ENCODE assay signal across 8 cellular contexts in genomic region chr2:60756097-60757087, GRCh38. TPM values are rescaled to one million over a fixed set of nuclear protein-coding genes. Genes with fewer than 3 reads are reported as not detected.
DNase-seq lines count a peak whose midpoint lies in the region; TF ChIP-seq lines count a peak whose summit lies in the region.

TSS of gene PAPOLG (plus strand) at chr2:60756268. CDS start at chr2:60756479, 211 bp downstream.

- H3K36me3 ChIP-seq in ES-I3 (ENCODE audit: insufficient read depth, low read length) (peaks cover 6% of the 10 kb centered on the region; the same call in 1 of the 2 replicates), HAP-1 (replicated peaks) (peaks cover 15% of the 10 kb centered on the region), MM.1S (replicated peaks; ENCODE audit: insufficient read depth, low read length) (peaks cover 7% of the 10 kb centered on the region; the same call in 1 of the 2 replicates), neural progenitor cell (peaks cover 19% of the 10 kb centered on the region)

- DNase-seq in HAP-1 (ENCODE audit: low spot score in 2 of 2) (peak; percentile 89 to 99), MM.1S (peak; percentile 97), SIG-M5 (lab: John Stamatoyannopoulos, UW) (peak; percentile 74), activated gamma-delta T cell (lab: John Stamatoyannopoulos, UW) (peak; percentile 76), foreskin fibroblast (peak; percentile 88 to 97), neural progenitor cell (ENCODE audit: low spot score) (peak; percentile 99), stromal cell of bone marrow (ENCODE audit: low read depth) (peak; percentile 83)

- peak within 1 kb of the TSS; percentile 99 for H3K4me3 Mint-ChIP-seq in neural progenitor cell

- H3K9ac ChIP-seq in ES-I3 (ENCODE audit: low read depth, low read length) (peak within 1 kb of the TSS; percentile 89), MM.1S (ENCODE audit: low read length) (peak within 1 kb of the TSS; percentile 79), neural progenitor cell (peak within 1 kb of the TSS; percentile 71)

- peak within 1 kb of the TSS; percentile 73 for H3K4me2 ChIP-seq in MM.1S (ENCODE audit: low read depth, low read length)
- peak within 1 kb of the TSS; percentile 87 for H3K4me2 ChIP-seq in neural progenitor cell

- H3K9me3 ChIP-seq in ES-I3 (ENCODE audit: control insufficient read depth, insufficient read depth, low read length) (no peaks in the 10 kb centered on the region), HAP-1 (no peaks in the 10 kb centered on the region), MM.1S (replicated peaks; ENCODE audit: insufficient read depth, low read length) (no peaks in the 10 kb centered on the region), neural progenitor cell (ENCODE audit: low read depth) (no peaks in the 10 kb centered on the region)

- H3K79me2 ChIP-seq in MM.1S (ENCODE audit: low read length) (peaks cover 46% of the 10 kb centered on the region), neural progenitor cell (ENCODE audit: low read depth) (peaks cover 52% of the 10 kb centered on the region)

- H3K36me3 Mint-ChIP-seq in neural progenitor cell, result peaks cover 15% of the 10 kb centered on the region

- no peaks in the 10 kb centered on the region for H3K27me3 ChIP-seq in HAP-1 (ENCODE audit: low read depth)
- H3K27me3 ChIP-seq in MM.1S (replicated peaks; ENCODE audit: insufficient read depth, low read length), result no peaks in the 10 kb centered on the region
- H3K27me3 ChIP-seq in neural progenitor cell, result no peaks in the 10 kb centered on the region

- H3K4me1 ChIP-seq in ES-I3 (ENCODE audit: insufficient read depth, low read length), result peaks cover 6% of the 10 kb centered on the region; the same call in 1 of the 2 replicates
- peaks cover 13% of the 10 kb centered on the region for H3K4me1 ChIP-seq in HAP-1
- H3K4me1 ChIP-seq in MM.1S (ENCODE audit: low read length), result no peaks in the 10 kb centered on the region
- peaks cover 11% of the 10 kb centered on the region for H3K4me1 ChIP-seq in neural progenitor cell

- H3F3A ChIP-seq in MM.1S (ENCODE audit: insufficient read depth, low read length) (no peaks in the 10 kb centered on the region), neural progenitor cell (ENCODE audit: low read depth) (peaks cover 7% of the 10 kb centered on the region)

- TF ChIP-seq CTCF in MM.1S (IDR thresholded peaks at IDR 0.05; ENCODE audit: low read length) (no peak), foreskin fibroblast (IDR thresholded peaks at IDR 0.05; ENCODE audit: low read depth, low read length) (no peak), neural progenitor cell (IDR thresholded peaks at IDR 0.05) (no peak)

- H2AFZ ChIP-seq in MM.1S (ENCODE audit: low read length), result peak within 1 kb of the TSS; percentile 99
- peak within 1 kb of the TSS; percentile 97 for H2AFZ ChIP-seq in neural progenitor cell (replicated peaks)

- H3K9me3 Mint-ChIP-seq in neural progenitor cell, result no peaks in the 10 kb centered on the region

- peaks cover 3% of the 10 kb centered on the region for H3K27me3 Mint-ChIP-seq in neural progenitor cell (ENCODE audit: insufficient read depth, low read depth)

- in situ Hi-C loops in HAP-1 (cut with MboI; ENCODE audit: low sequenced_read_pairs), result no loop called here

- peaks cover 20% of the 10 kb centered on the region for H3K4me1 Mint-ChIP-seq in neural progenitor cell

- no peaks in the 10 kb centered on the region for H4K20me1 ChIP-seq in MM.1S (ENCODE audit: insufficient read depth, low read length)
- H4K20me1 ChIP-seq in neural progenitor cell (ENCODE audit: low read depth), result peaks cover 40% of the 10 kb centered on the region

- peak within 1 kb of the TSS; percentile 73 for H3K4me3 ChIP-seq in HAP-1
- H3K4me3 ChIP-seq in MM.1S (ENCODE audit: low read length), result peak within 1 kb of the TSS; percentile 99
- H3K4me3 ChIP-seq in foreskin fibroblast (ENCODE audit: low read depth in 1 of 2, low read length in 2 of 2), result peak within 1 kb of the TSS; percentile 91 to 97
- peak within 1 kb of the TSS; percentile 76 for H3K4me3 ChIP-seq in neural progenitor cell

- no peaks in the 10 kb centered on the region for H3K9me2 ChIP-seq in MM.1S (replicated peaks; ENCODE audit: insufficient read depth, low read length)

- H3K27ac Mint-ChIP-seq in neural progenitor cell, result peak within 1 kb of the TSS; percentile 93

- H3K27ac ChIP-seq in MM.1S (ENCODE audit: low read length) (peak within 1 kb of the TSS; percentile 77), neural progenitor cell (peak within 1 kb of the TSS; percentile 95)

RNA-seq across cellular contexts. Expression of gene PAPOLG, which starts in this region (rescaled TPM):
- total RNA-seq in neural progenitor cell (ENCODE audit: low replicate concordance), result 42.8 and 60.8 TPM in 2 replicates

Comparison
In these comparisons a context has a peak if more than half of its experiments do, and no peak if none do; other contexts are left out.
1. Peak in every context shown above with its lines: DNase-seq, H3K4me3 ChIP-seq and H3K27ac ChIP-seq.